In the genomic region with DNA sequence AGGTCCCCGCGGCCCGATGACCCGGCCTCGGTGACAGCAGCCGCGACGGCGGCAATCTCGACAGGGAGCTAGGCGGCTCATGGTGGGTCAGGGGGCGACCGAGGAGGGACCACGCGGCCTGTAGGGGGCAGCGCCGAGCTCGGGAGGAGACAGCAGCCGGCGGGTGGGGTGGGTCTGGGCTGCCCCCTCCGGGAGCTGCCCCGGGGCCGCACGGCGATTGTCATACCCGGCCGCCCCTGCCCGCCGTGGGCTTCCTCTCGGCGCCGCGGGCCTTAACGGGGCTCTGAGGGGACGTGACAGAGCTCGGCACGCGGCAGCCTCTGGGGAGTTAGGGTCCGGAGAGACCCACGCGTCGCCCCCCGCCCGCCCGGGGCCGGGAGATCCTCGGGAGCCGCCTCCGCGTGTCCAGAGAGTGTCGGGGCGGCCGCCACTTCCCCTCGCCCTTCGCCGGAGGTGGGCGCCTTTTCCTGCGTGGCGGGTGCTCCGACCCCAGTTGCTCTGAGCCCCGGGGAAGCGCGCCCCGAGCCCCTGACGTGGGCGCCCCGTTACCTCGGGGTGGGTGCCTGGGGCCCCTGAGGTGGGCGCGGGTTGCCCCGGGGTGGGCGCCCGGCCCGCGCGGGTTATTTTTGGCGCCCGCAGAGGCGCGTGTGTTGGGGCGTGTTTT, we compare ENCODE assay signal across 8 cellular contexts. TPM values are rescaled to one million over a fixed set of nuclear protein-coding genes. Genes with fewer than 3 reads are reported as not detected.
DNase-seq lines count a peak whose midpoint lies in the region; ATAC-seq, FAIRE-seq and TF ChIP-seq lines count a peak whose summit lies in the region.

No MANE protein-coding gene starts in this region.

- peaks cover 33% of the 10 kb centered on the region for H3K4me1 Mint-ChIP-seq in glutamatergic neuron (ENCODE audit: low read depth, unreplicated experiment)

- H3K9me3 Mint-ChIP-seq in glutamatergic neuron (ENCODE audit: unreplicated experiment): peaks cover 8% of the 10 kb centered on the region

- TF ChIP-seq CTCF in OCI-LY3 (IDR thresholded peaks at IDR 0.05; ENCODE audit: low read depth, low read length): peak; percentile 77
- peak; percentile 83 for TF ChIP-seq CTCF in glutamatergic neuron (IDR thresholded peaks at IDR 0.05; ENCODE audit: partially characterized antibody, unreplicated experiment)

- H3K4me2 ChIP-seq in OCI-LY3 (ENCODE audit: low read length): peak overlapping the region; percentile 84

- H4K20me1 ChIP-seq in OCI-LY3 (ENCODE audit: insufficient read depth, low read length): peaks cover 2% of the 10 kb centered on the region; the same call in 1 of the 2 replicates

- peak; percentile 67 for DNase-seq in activated gamma-delta T cell treated with Interleukin-2 at 50 U/mL for 16 hours
- peak; percentile 92 for DNase-seq in glutamatergic neuron
- peak; percentile 26 to 91 (median 47) for DNase-seq in posterior cingulate gyrus
- DNase-seq in urothelium cell line (ENCODE audit: low spot score): peak; percentile 90
- no peak for DNase-seq in foreskin melanocyte

- H3K27me3 Mint-ChIP-seq in glutamatergic neuron (ENCODE audit: unreplicated experiment): peaks cover 5% of the 10 kb centered on the region

- H3K36me3 Mint-ChIP-seq in glutamatergic neuron (ENCODE audit: unreplicated experiment): no peaks in the 10 kb centered on the region

- H3K4me3 Mint-ChIP-seq in glutamatergic neuron (ENCODE audit: unreplicated experiment): peak overlapping the region; percentile 90

- H3K9me3 ChIP-seq in OCI-LY3 (ENCODE audit: insufficient read depth, low read length): no peaks in the 10 kb centered on the region

- peak overlapping the region; percentile 70 for H3K27ac ChIP-seq in OCI-LY3 (ENCODE audit: low read length)

- peaks cover 37% of the 10 kb centered on the region for H3K4me1 ChIP-seq in OCI-LY3 (ENCODE audit: low read length)

- intact Hi-C loops in posterior cingulate gyrus (cut with DNase I): loop anchor here (10.0 kb wide), 2 partner anchors 151 to 279 kb away; a partner anchor contains a TSS

- no peaks in the 10 kb centered on the region for H3K27me3 ChIP-seq in OCI-LY3 (ENCODE audit: low read depth, low read length)

- ATAC-seq in HG02798 (IDR thresholded peaks at IDR 0.05; ENCODE audit: poor library complexity, unreplicated experiment): peak; percentile 40

- no peaks in the 10 kb centered on the region for H3K36me3 ChIP-seq in OCI-LY3 (replicated peaks; ENCODE audit: low read depth, low read length)

- no peak for FAIRE-seq in urothelium cell line (lab: Jason Lieb, UNC)

- H2AFZ ChIP-seq in OCI-LY3 (ENCODE audit: low read depth, low read length): peak overlapping the region; percentile 90

- peak overlapping the region; percentile 84 for H3K4me3 ChIP-seq in OCI-LY3 (ENCODE audit: low read length)

- H3K27ac Mint-ChIP-seq in glutamatergic neuron (ENCODE audit: unreplicated experiment): peak overlapping the region; percentile 62

- peak; percentile 35 for TF ChIP-seq POLR2A in GM15510 (IDR thresholded peaks at IDR 0.05; ENCODE audit: borderline replicate concordance, extremely low read depth, insufficient read length)

- peak overlapping the region; percentile 89 for H3K9ac ChIP-seq in OCI-LY3 (ENCODE audit: low read length)

- H3K79me2 ChIP-seq in OCI-LY3 (ENCODE audit: low read length): peaks cover 42% of the 10 kb centered on the region

RNA-seq across cellular contexts. Expression of a gene that starts 0.5 kb away (rescaled TPM):
- 71.1 TPM for total RNA-seq in glutamatergic neuron (ENCODE audit: unreplicated experiment)
